ENCODE assay signal across 15 cellular contexts in the genomic region with DNA sequence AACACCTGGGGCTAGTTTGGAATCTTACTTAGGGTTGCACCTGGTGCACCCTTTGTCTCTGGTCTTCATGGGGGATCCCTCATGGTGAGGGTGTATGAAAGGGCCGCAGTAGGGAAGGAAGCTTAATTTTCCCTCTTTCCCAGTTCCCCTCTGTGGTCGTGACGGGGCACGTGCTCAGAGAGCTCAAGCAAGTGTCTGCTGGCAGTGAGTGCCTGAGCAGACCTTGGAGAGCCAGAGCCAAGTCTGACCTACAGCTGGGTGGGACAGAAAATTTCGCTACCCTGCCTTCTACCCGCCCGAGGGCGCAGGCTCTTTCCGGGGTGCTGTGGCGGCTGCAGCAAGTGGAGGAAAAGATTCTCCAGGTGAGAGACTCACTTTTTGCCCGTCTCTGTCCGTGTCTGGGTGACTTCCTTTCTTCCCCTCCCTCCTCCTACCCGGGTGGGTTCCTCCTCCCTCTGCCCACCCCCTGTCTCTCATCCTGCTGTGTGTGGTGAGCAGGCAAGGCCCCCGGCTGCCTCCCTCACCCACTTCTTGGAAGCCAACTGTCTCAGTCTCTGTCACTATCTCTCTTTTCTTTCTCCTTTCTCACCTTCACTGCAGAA.
DNase-seq lines count a peak whose midpoint lies in the region; TF ChIP-seq lines count a peak whose summit lies in the region.
"Had no signal": no experiment of that assay in that cellular context is flagged by ENCODE, and none has a peak within 500 bp of the region (broad histone marks: within the 10 kb centered on the region; RNA-seq: fewer than 3 reads in every experiment).

No MANE protein-coding gene starts in this region.

- H3K36me3 ChIP-seq in mesendoderm (ENCODE audit: control insufficient read depth, insufficient read depth, low read length): no peaks in the 10 kb centered on the region
- peaks cover 95% of the 10 kb centered on the region for H3K36me3 ChIP-seq in brain microvascular endothelial cell (replicated peaks)
- H3K36me3 ChIP-seq: thyroid gland had no signal

- H3K4me3 Mint-ChIP-seq in endothelial cell (ENCODE audit: unreplicated experiment): no peak overlapping the region
- H3K4me3 Mint-ChIP-seq: B cell, natural killer cell had no signal

- H4K5ac ChIP-seq in mesendoderm (ENCODE audit: low read length): no peak overlapping the region

- intact Hi-C loops in cardiac septum (cut with DNase I): no loop called here

- H3K4me3 ChIP-seq in mesendoderm (ENCODE audit: low read length): no peak overlapping the region
- H3K4me3 ChIP-seq in brain microvascular endothelial cell (ENCODE audit: low read depth, low read length): no peak overlapping the region
- H3K4me3 ChIP-seq: Peyer's patch, thyroid gland had no signal

- no peak overlapping the region for H2BK120ac ChIP-seq in mesendoderm (ENCODE audit: low read depth, low read length)

- H2AK5ac ChIP-seq in mesendoderm (ENCODE audit: low read length): no peak overlapping the region

- no peak overlapping the region for H3K27ac Mint-ChIP-seq in endothelial cell (ENCODE audit: unreplicated experiment)
- H3K27ac Mint-ChIP-seq: B cell had no signal

- H3K4ac ChIP-seq in mesendoderm (ENCODE audit: low read depth, low read length): no peak overlapping the region

- H3K27me3 Mint-ChIP-seq in endothelial cell (ENCODE audit: unreplicated experiment): peaks cover 16% of the 10 kb centered on the region

- peak overlapping the region; percentile 9 for H3K56ac ChIP-seq in mesendoderm (ENCODE audit: low read length)

- no peak overlapping the region for H3K9ac ChIP-seq in mesendoderm (ENCODE audit: low read length)

- H2BK5ac ChIP-seq in mesendoderm (ENCODE audit: low read length): no peak overlapping the region

- no peak overlapping the region for H3K23ac ChIP-seq in mesendoderm (ENCODE audit: low read length)

- H3K9me3 Mint-ChIP-seq in endothelial cell (ENCODE audit: unreplicated experiment): no peaks in the 10 kb centered on the region
- H3K9me3 Mint-ChIP-seq: natural killer cell had no signal

- peaks cover 5% of the 10 kb centered on the region for H3K4me1 Mint-ChIP-seq in endothelial cell (ENCODE audit: unreplicated experiment)
- H3K4me1 Mint-ChIP-seq: B cell had no signal

- H3K79me2 ChIP-seq in mesendoderm (ENCODE audit: control insufficient read depth, insufficient read depth, low read length): no peaks in the 10 kb centered on the region

- in situ Hi-C loops in brain microvascular endothelial cell (cut with HindIII; ENCODE audit: low pct_ligation_motif_present, low sequenced_read_pairs): no loop called here

- peak; percentile 31 for DNase-seq in stimulated activated CD4-positive, alpha-beta T cell treated with anti-CD3 and anti-CD28 coated beads, Interleukin-12 subunit alpha, Interleukin-12 subunit beta, amount 100 ng/mL, for 4 hours
- DNase-seq in stimulated activated CD4-positive, alpha-beta T cell treated with anti-CD3 and anti-CD28 coated beads, Interleukin-2, amount 100 ng/mL, for 48 hours: no peak
- peak; percentile 26 for DNase-seq in activated T-cell treated with anti-CD3 and anti-CD28 coated beads, Interleukin-2, amount 50 U/mL, for 1 hour
- DNase-seq in mesendoderm (no peak), endothelial cell (ENCODE audit: low spot score) (no peak), cardiac septum (ENCODE audit: low spot score) (no peak), foreskin melanocyte (no peak), brain microvascular endothelial cell (no peak)
- DNase-seq: islet precursor cell, natural killer cell, Peyer's patch, small intestine, thyroid gland had no signal

- no peak overlapping the region for H3K4me2 ChIP-seq in mesendoderm (ENCODE audit: low read length)

- peaks cover 3% of the 10 kb centered on the region for H3K36me3 Mint-ChIP-seq in endothelial cell (ENCODE audit: low read depth, unreplicated experiment)

- WGBS in mesendoderm (ENCODE audit: extremely low coverage, insufficient coverage, low lambda C conversion rate): no CpG with 5 or more reads among the region's 14 CpGs

- H3K18ac ChIP-seq in mesendoderm (ENCODE audit: low read length): no peak overlapping the region

- H3K4me1 ChIP-seq in mesendoderm (ENCODE audit: control insufficient read depth, low read depth, low read length): no peaks in the 10 kb centered on the region

- H3K27ac ChIP-seq in mesendoderm (ENCODE audit: low read depth, low read length) (no peak overlapping the region), brain microvascular endothelial cell (no peak overlapping the region)
- H3K27ac ChIP-seq: thyroid gland, VCaP had no signal

- H2BK15ac ChIP-seq in mesendoderm (replicated peaks; ENCODE audit: low read depth): no peak overlapping the region

- H4K8ac ChIP-seq in mesendoderm (ENCODE audit: low read depth, low read length): no peak overlapping the region

- no peaks in the 10 kb centered on the region for H3K79me1 ChIP-seq in mesendoderm (ENCODE audit: low read length)

- H3K27me3 ChIP-seq in mesendoderm (ENCODE audit: insufficient read depth, low read length, poor library complexity) (no peaks in the 10 kb centered on the region), brain microvascular endothelial cell (replicated peaks) (no peaks in the 10 kb centered on the region)
- H3K27me3 ChIP-seq: Peyer's patch, thyroid gland had no signal

- TF ChIP-seq CTCF in endothelial cell (IDR thresholded peaks at IDR 0.05; ENCODE audit: unreplicated experiment) (no peak), brain microvascular endothelial cell (IDR thresholded peaks at IDR 0.05; ENCODE audit: low read depth, low read length, missing control alignments) (no peak)

Comparison
In these comparisons a context has a peak if more than half of its experiments do, and no peak if none do; other contexts are left out.
1. DNase-seq: peak in stimulated activated CD4-positive, alpha-beta T cell treated with anti-CD3 and anti-CD28 coated beads, Interleukin-12 subunit alpha, Interleukin-12 subunit beta, amount 100 ng/mL, for 4 hours (single experiment) and activated T-cell treated with anti-CD3 and anti-CD28 coated beads, Interleukin-2, amount 50 U/mL, for 1 hour (single experiment); none in stimulated activated CD4-positive, alpha-beta T cell treated with anti-CD3 and anti-CD28 coated beads, Interleukin-2, amount 100 ng/mL, for 48 hours (0 of 2), mesendoderm (single experiment), endothelial cell (single experiment), cardiac septum (single experiment), foreskin melanocyte (single experiment) and brain microvascular endothelial cell (single experiment).